ENCODE assay signal across 15 cellular contexts in the genomic region with DNA sequence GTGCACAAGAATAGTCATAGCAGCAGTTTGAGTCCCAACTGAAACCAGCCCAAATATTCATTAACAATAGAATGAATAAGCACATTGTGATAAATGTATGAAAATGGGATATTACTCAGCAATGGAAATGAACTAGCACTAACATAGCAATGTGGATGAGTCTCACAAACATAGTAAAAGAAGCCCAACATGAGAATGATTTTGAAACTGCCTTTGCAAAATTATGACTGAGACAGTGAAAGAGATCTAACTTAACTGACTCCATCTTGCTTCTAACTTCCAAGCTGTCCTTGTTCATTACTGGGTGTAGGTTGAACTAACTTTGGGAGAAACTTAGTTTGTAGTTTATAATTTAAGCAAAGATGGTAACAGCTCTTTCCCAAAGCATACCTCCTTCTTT.
DNase-seq lines count a peak whose midpoint lies in the region; ATAC-seq and TF ChIP-seq lines count a peak whose summit lies in the region.
"Had no signal": no experiment of that assay in that cellular context is flagged by ENCODE, and none has a peak within 500 bp of the region (broad histone marks: within the 10 kb centered on the region; RNA-seq: fewer than 3 reads in every experiment).

No MANE protein-coding gene starts in this region.

- H3K4me3 Mint-ChIP-seq in activated T-cell treated with anti-CD3 and anti-CD28 coated beads, Interleukin-2, amount 50 U/mL, for 72 hours, result peak overlapping the region in 1 of 2 donors; percentile 29
- no peak overlapping the region for H3K4me3 Mint-ChIP-seq in activated naive CD4-positive, alpha-beta T cell treated with anti-CD3 and anti-CD28 coated beads, Interleukin-2, amount 10 ng/mL, durations not matched to agents 7 days and 5 days
- H3K4me3 Mint-ChIP-seq: mesothelial cell of epicardium; neural progenitor cell; stimulated activated naive CD8-positive, alpha-beta T cell treated with anti-CD3 and anti-CD28 coated beads, Interleukin-15, amount 100 ng/mL, for 72 hours had no signal

- intact Hi-C loops in vagina (cut with DNase I), result no loop called here

- H4K20me1 ChIP-seq in fibroblast of lung (ENCODE audit: control insufficient read depth, extremely low read depth, insufficient read depth, low read length), result no peaks in the 10 kb centered on the region

- ATAC-seq in activated T-cell treated with anti-CD3 and anti-CD28 coated beads, Interleukin-2, amount 50 U/mL, for 72 hours (replicated peaks in 1 of 2), result peak; percentile 58 to 77

- no peaks in the 10 kb centered on the region for H3K9me3 Mint-ChIP-seq in activated T-cell treated with anti-CD3 and anti-CD28 coated beads, Interleukin-2, amount 50 U/mL, for 72 hours
- H3K9me3 Mint-ChIP-seq in activated naive CD4-positive, alpha-beta T cell treated with anti-CD3 and anti-CD28 coated beads, Interleukin-2, amount 10 ng/mL, durations not matched to agents 7 days and 5 days, result peaks cover 2% of the 10 kb centered on the region
- H3K9me3 Mint-ChIP-seq: mesothelial cell of epicardium; neural progenitor cell; stimulated activated naive CD8-positive, alpha-beta T cell treated with anti-CD3 and anti-CD28 coated beads, Interleukin-15, amount 100 ng/mL, for 72 hours had no signal

- no peak overlapping the region for H2AFZ ChIP-seq in fibroblast of lung (ENCODE audit: low read length)
- H2AFZ ChIP-seq: neural progenitor cell had no signal

- H3K4me3 ChIP-seq in fibroblast of lung (replicated peaks in 1 of 4; ENCODE audit: control extremely low read depth in 1 of 4, insufficient read depth in 1 of 4, low read depth in 3 of 4, low read length in 4 of 4) (no peak overlapping the region), vagina (no peak overlapping the region)
- H3K4me3 ChIP-seq: neural progenitor cell, uterus had no signal

- no peak for TF ChIP-seq POLR2A in vagina (IDR thresholded peaks at IDR 0.05)

- H3K4me1 ChIP-seq in fibroblast of lung (ENCODE audit: control insufficient read depth, extremely low read depth, insufficient read depth, low read length), result peaks cover 12% of the 10 kb centered on the region
- H3K4me1 ChIP-seq in vagina, result peaks cover 39% of the 10 kb centered on the region
- H3K4me1 ChIP-seq: neural progenitor cell had no signal

- H3K9me3 ChIP-seq in fibroblast of lung (ENCODE audit: control insufficient read depth, insufficient read depth, low read depth, low read length) (no peaks in the 10 kb centered on the region), vagina (no peaks in the 10 kb centered on the region)
- H3K9me3 ChIP-seq: uterus had no signal

- H3K27me3 ChIP-seq in fibroblast of lung (ENCODE audit: control insufficient read depth, insufficient read depth, low read length) (no peaks in the 10 kb centered on the region), vagina (no peaks in the 10 kb centered on the region)
- H3K27me3 ChIP-seq: neural progenitor cell, uterus had no signal

- H3K79me2 ChIP-seq in fibroblast of lung (ENCODE audit: control insufficient read depth, insufficient read depth, low read length), result no peaks in the 10 kb centered on the region

- H3K9ac ChIP-seq in fibroblast of lung (ENCODE audit: insufficient read depth, low read length), result no peak overlapping the region
- H3K9ac ChIP-seq: neural progenitor cell had no signal

- no peak for DNase-seq in activated T-cell treated with anti-CD3 and anti-CD28 coated beads, Interleukin-2, amount 50 U/mL, for 72 hours
- DNase-seq in activated T-cell treated with anti-CD3 and anti-CD28 coated beads, Interleukin-2, amount 50 U/mL, for 48 hours, result no peak
- DNase-seq in RKO (ENCODE audit: low spot score) (peak; percentile 30), fibroblast of lung (ENCODE audit: low read depth in 2 of 2) (peak in 1 of 2 donors; percentile 69), vagina (ENCODE audit: extremely low spot score in 2 of 2) (no peak), cortex of kidney (lab: John Stamatoyannopoulos, UW) (no peak)
- DNase-seq in activated naive CD4-positive, alpha-beta T cell treated with anti-CD3 and anti-CD28 coated beads, Interleukin-2, amount 10 ng/mL, durations not matched to agents 7 days and 5 days, result no peak
- DNase-seq in activated CD8-positive, alpha-beta memory T cell treated with anti-CD3 and anti-CD28 coated beads, Interleukin-2, amount 50 U/mL, for 48 hours, result no peak
- DNase-seq: activated CD4-positive, alpha-beta T cell treated with anti-CD3 and anti-CD28 coated beads for 1 hour; COR-L47; NCI-H1417 treated with DMSO at 0.1 percent for 48 hours had no signal

- TF ChIP-seq CTCF in fibroblast of lung (conservative IDR thresholded peaks at IDR 0.05 in 1 of 2, IDR thresholded peaks at IDR 0.05 in 1 of 2; ENCODE audit: low read depth in 1 of 2, low read length in 2 of 2) (no peak), vagina (IDR thresholded peaks at IDR 0.05) (no peak)

- no peaks in the 10 kb centered on the region for H3K27me3 Mint-ChIP-seq in activated T-cell treated with anti-CD3 and anti-CD28 coated beads, Interleukin-2, amount 50 U/mL, for 72 hours (ENCODE audit: low read depth)
- peaks cover 4% of the 10 kb centered on the region for H3K27me3 Mint-ChIP-seq in activated naive CD4-positive, alpha-beta T cell treated with anti-CD3 and anti-CD28 coated beads, Interleukin-2, amount 10 ng/mL, durations not matched to agents 7 days and 5 days
- H3K27me3 Mint-ChIP-seq: stimulated activated naive CD8-positive, alpha-beta T cell treated with anti-CD3 and anti-CD28 coated beads, Interleukin-15, amount 100 ng/mL, for 72 hours had no signal

- peak overlapping the region; percentile 25 for H3K27ac Mint-ChIP-seq in activated T-cell treated with anti-CD3 and anti-CD28 coated beads, Interleukin-2, amount 50 U/mL, for 72 hours
- H3K27ac Mint-ChIP-seq in activated naive CD4-positive, alpha-beta T cell treated with anti-CD3 and anti-CD28 coated beads, Interleukin-2, amount 10 ng/mL, durations not matched to agents 7 days and 5 days, result no peak overlapping the region
- H3K27ac Mint-ChIP-seq: mesothelial cell of epicardium; neural progenitor cell; stimulated activated naive CD8-positive, alpha-beta T cell treated with anti-CD3 and anti-CD28 coated beads, Interleukin-15, amount 100 ng/mL, for 72 hours had no signal

- no peaks in the 10 kb centered on the region for H3K36me3 Mint-ChIP-seq in activated T-cell treated with anti-CD3 and anti-CD28 coated beads, Interleukin-2, amount 50 U/mL, for 72 hours (ENCODE audit: insufficient read depth in 2 of 2)
- no peaks in the 10 kb centered on the region for H3K36me3 Mint-ChIP-seq in activated naive CD4-positive, alpha-beta T cell treated with anti-CD3 and anti-CD28 coated beads, Interleukin-2, amount 10 ng/mL, durations not matched to agents 7 days and 5 days
- H3K36me3 Mint-ChIP-seq: mesothelial cell of epicardium, neural progenitor cell had no signal

- CTCF ChIA-PET in activated naive CD4-positive, alpha-beta T cell treated with anti-CD3 and anti-CD28 coated beads, Interleukin-2, amount 10 ng/mL, durations not matched to agents 7 days and 5 days (lab: Charles Lee), result no interaction called here

- H3K27ac ChIP-seq in fibroblast of lung (ENCODE audit: insufficient read depth, low read length), result peak overlapping the region; percentile 13
- peak overlapping the region; percentile 48 for H3K27ac ChIP-seq in vagina
- H3K27ac ChIP-seq: neural progenitor cell had no signal

- peaks cover 23% of the 10 kb centered on the region for H3K4me1 Mint-ChIP-seq in activated T-cell treated with anti-CD3 and anti-CD28 coated beads, Interleukin-2, amount 50 U/mL, for 72 hours (ENCODE audit: low read depth)
- H3K4me1 Mint-ChIP-seq in activated naive CD4-positive, alpha-beta T cell treated with anti-CD3 and anti-CD28 coated beads, Interleukin-2, amount 10 ng/mL, durations not matched to agents 7 days and 5 days, result peaks cover 16% of the 10 kb centered on the region
- H3K4me1 Mint-ChIP-seq: stimulated activated naive CD8-positive, alpha-beta T cell treated with anti-CD3 and anti-CD28 coated beads, Interleukin-15, amount 100 ng/mL, for 72 hours had no signal

- H3K36me3 ChIP-seq in fibroblast of lung (ENCODE audit: control insufficient read depth, insufficient read depth, low read length) (no peaks in the 10 kb centered on the region), vagina (no peaks in the 10 kb centered on the region)
- H3K36me3 ChIP-seq: neural progenitor cell, uterus had no signal

- no peak overlapping the region for H3K4me2 ChIP-seq in fibroblast of lung (ENCODE audit: extremely low read depth, insufficient read depth, low read length)
- H3K4me2 ChIP-seq: neural progenitor cell had no signal
